In genomic region chr4:3521621-3522325, GRCh38 we compare ENCODE assay signal across 17 cellular contexts. TPM values are rescaled to one million over a fixed set of nuclear protein-coding genes. Genes with fewer than 3 reads are reported as not detected.
"Had no signal": no experiment of that assay in that cellular context is flagged by ENCODE, and none has a peak within 500 bp of the region (broad histone marks: within the 10 kb centered on the region; RNA-seq: fewer than 3 reads in every experiment).

No MANE protein-coding gene starts in this region.

- DNase-seq: activated CD4-positive, alpha-beta T cell treated with anti-CD3 and anti-CD28 coated beads for 36 hours; activated CD8-positive, alpha-beta memory T cell treated with anti-CD3 and anti-CD28 coated beads, Interleukin-2, amount 50 U/mL, for 48 hours; activated CD8-positive, alpha-beta T cell treated with anti-CD3 and anti-CD28 coated beads, Interleukin-2, amount 10 ng/mL, durations not matched to agents 7 days and 5 days; amniotic stem cell; body of pancreas; natural killer cell; nucleus accumbens; stimulated activated CD4-positive, alpha-beta T cell treated with anti-CD3 and anti-CD28 coated beads, Interleukin-4, amount 100 ng/mL, for 24 hours; stomach; T-cell; T1000 had no signal

- H3K36me3 Mint-ChIP-seq: natural killer cell had no signal

- H3K36me3 ChIP-seq: uterus had no signal

- ATAC-seq: activated CD4-positive, alpha-beta T cell treated with anti-CD3 and anti-CD28 coated beads for 36 hours; activated CD8-positive, alpha-beta T cell treated with anti-CD3 and anti-CD28 coated beads, Interleukin-2, amount 10 ng/mL, durations not matched to agents 7 days and 5 days; activated naive CD4-positive, alpha-beta T cell treated with anti-CD3 and anti-CD28 coated beads, Interleukin-2, amount 50 U/mL, for 72 hours; body of pancreas; natural killer cell; T-cell had no signal

- H3K27ac Mint-ChIP-seq: activated CD4-positive, alpha-beta T cell treated with anti-CD3 and anti-CD28 coated beads for 36 hours; activated CD8-positive, alpha-beta T cell treated with anti-CD3 and anti-CD28 coated beads, Interleukin-2, amount 10 ng/mL, durations not matched to agents 7 days and 5 days; activated naive CD4-positive, alpha-beta T cell treated with anti-CD3 and anti-CD28 coated beads, Interleukin-2, amount 50 U/mL, for 72 hours; activated T-helper 1 cell treated with anti-CD3 and anti-CD28 coated beads, Interleukin-12 subunit alpha, Interleukin-12 subunit beta, Interleukin-2, Interleukin-4 antibody, amounts not matched to agents 30 ng/mL and 10 ng/mL and 1 ng/mL, durations not matched to agents 14 hours and 24 hours and 36 hours; natural killer cell; T-cell had no signal

- H3K4me3 ChIP-seq: body of pancreas, lung, SK-N-MC, stomach, thoracic aorta, uterus had no signal

- H3K27me3 Mint-ChIP-seq: activated CD4-positive, alpha-beta T cell treated with anti-CD3 and anti-CD28 coated beads for 36 hours; T-cell had no signal

- H3K4me1 Mint-ChIP-seq: activated CD4-positive, alpha-beta T cell treated with anti-CD3 and anti-CD28 coated beads for 36 hours had no signal

- H3K27ac ChIP-seq: body of pancreas, SK-N-MC, stomach, thoracic aorta, uterus had no signal

- H3K27me3 ChIP-seq: body of pancreas, stomach, uterus had no signal

- H3K9me3 Mint-ChIP-seq: activated naive CD4-positive, alpha-beta T cell treated with anti-CD3 and anti-CD28 coated beads, Interleukin-2, amount 50 U/mL, for 72 hours; activated T-helper 1 cell treated with anti-CD3 and anti-CD28 coated beads, Interleukin-12 subunit alpha, Interleukin-12 subunit beta, Interleukin-2, Interleukin-4 antibody, amounts not matched to agents 30 ng/mL and 10 ng/mL and 1 ng/mL, durations not matched to agents 14 hours and 24 hours and 36 hours; natural killer cell; T-cell had no signal

- H3K4me1 ChIP-seq: body of pancreas, uterus had no signal

- H3K4me3 Mint-ChIP-seq: activated CD4-positive, alpha-beta T cell treated with anti-CD3 and anti-CD28 coated beads for 36 hours; activated CD8-positive, alpha-beta T cell treated with anti-CD3 and anti-CD28 coated beads, Interleukin-2, amount 10 ng/mL, durations not matched to agents 7 days and 5 days; activated T-helper 1 cell treated with anti-CD3 and anti-CD28 coated beads, Interleukin-12 subunit alpha, Interleukin-12 subunit beta, Interleukin-2, Interleukin-4 antibody, amounts not matched to agents 30 ng/mL and 10 ng/mL and 1 ng/mL, durations not matched to agents 14 hours and 24 hours and 36 hours; natural killer cell; T-cell had no signal

- H3K9me3 ChIP-seq: body of pancreas, stomach, thoracic aorta, uterus had no signal

RNA-seq across cellular contexts. Expression of gene DOK7, which starts 58.7 kb away (rescaled TPM):
- total RNA-seq: activated CD4-positive, alpha-beta T cell treated with anti-CD3 and anti-CD28 coated beads for 36 hours; activated CD8-positive, alpha-beta T cell treated with anti-CD3 and anti-CD28 coated beads, Interleukin-2, amount 10 ng/mL, durations not matched to agents 7 days and 5 days; activated naive CD4-positive, alpha-beta T cell treated with anti-CD3 and anti-CD28 coated beads, Interleukin-2, amount 50 U/mL, for 72 hours; activated T-helper 1 cell treated with anti-CD3 and anti-CD28 coated beads, Interleukin-12 subunit alpha, Interleukin-12 subunit beta, Interleukin-2, Interleukin-4 antibody, amounts not matched to agents 30 ng/mL and 10 ng/mL and 1 ng/mL, durations not matched to agents 14 hours and 24 hours and 36 hours had no signal
